ENCODE assay signal across 11 cellular contexts in the genomic region with DNA sequence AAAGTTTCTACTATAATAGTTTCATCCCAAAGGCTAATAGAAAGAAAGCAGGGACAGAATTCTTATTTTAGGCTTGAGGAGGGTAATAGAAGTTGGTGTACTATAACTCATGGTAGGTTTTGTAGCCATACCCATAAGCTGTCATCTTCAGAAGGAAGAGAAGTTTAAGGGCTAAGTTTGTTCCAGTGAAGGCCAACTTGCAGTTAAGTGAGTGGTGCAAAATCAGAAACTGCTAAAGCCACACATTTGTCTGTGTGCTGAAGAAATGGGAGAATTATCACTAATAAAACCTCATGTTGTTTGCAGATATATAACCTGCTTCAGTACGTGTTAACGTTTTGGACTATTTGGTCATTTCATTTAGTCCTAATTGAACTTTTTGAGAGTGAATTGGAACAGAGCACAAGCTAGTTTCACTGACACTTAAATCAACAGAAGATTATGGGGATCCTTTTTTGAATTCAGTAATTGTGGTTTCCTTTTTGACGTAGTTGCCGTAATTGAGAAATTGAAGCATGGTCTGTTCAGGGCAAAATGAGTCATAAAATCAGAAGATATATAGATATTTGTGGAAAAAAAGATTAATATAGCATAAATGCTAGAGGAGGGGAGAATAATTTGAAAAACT.
DNase-seq lines count a peak whose midpoint lies in the region; ATAC-seq and TF ChIP-seq lines count a peak whose summit lies in the region.
"Had no signal": no experiment of that assay in that cellular context is flagged by ENCODE, and none has a peak within 500 bp of the region (broad histone marks: within the 10 kb centered on the region; RNA-seq: fewer than 3 reads in every experiment).

No MANE protein-coding gene starts in this region.

- no peaks in the 10 kb centered on the region for H3K36me3 Mint-ChIP-seq in activated T-helper 17 cell treated with anti-CD3 and anti-CD28 coated beads, Interleukin-2, amount 50 U/mL, for 72 hours (ENCODE audit: low read depth)
- H3K36me3 Mint-ChIP-seq in neural progenitor cell: no peaks in the 10 kb centered on the region
- H3K36me3 Mint-ChIP-seq in HFFc6 (ENCODE audit: low read depth): no peaks in the 10 kb centered on the region

- H3K27me3 ChIP-seq in neural progenitor cell: no peaks in the 10 kb centered on the region
- H3K27me3 ChIP-seq: upper lobe of left lung had no signal

- H3K79me2 ChIP-seq in neural progenitor cell (ENCODE audit: low read depth): peaks cover 100% of the 10 kb centered on the region

- H3K27ac ChIP-seq in neural progenitor cell: peak overlapping the region; percentile 59
- H3K27ac ChIP-seq: epithelial cell of prostate, VCaP had no signal

- DNase-seq in neural progenitor cell (ENCODE audit: low spot score) (no peak), A172 (ENCODE audit: low spot score) (no peak), ureter (ENCODE audit: low spot score) (no peak), DMS53 (lab: John Stamatoyannopoulos, UW) (no peak), HFFc6 (no peak)
- DNase-seq: upper lobe of left lung had no signal

- ATAC-seq in GM18511 (IDR thresholded peaks at IDR 0.05; ENCODE audit: unreplicated experiment): peak; percentile 83
- ATAC-seq in HG02981 (IDR thresholded peaks at IDR 0.05; ENCODE audit: unreplicated experiment): peak; percentile 54
- ATAC-seq in activated T-helper 17 cell treated with anti-CD3 and anti-CD28 coated beads, Interleukin-2, amount 50 U/mL, for 72 hours (replicated peaks): peak; percentile 82

- peaks cover 57% of the 10 kb centered on the region for H3K4me1 ChIP-seq in neural progenitor cell

- peak overlapping the region; percentile 11 for H3K4me2 ChIP-seq in neural progenitor cell

- peak overlapping the region; percentile 63 for H3K27ac Mint-ChIP-seq in activated T-helper 17 cell treated with anti-CD3 and anti-CD28 coated beads, Interleukin-2, amount 50 U/mL, for 72 hours
- H3K27ac Mint-ChIP-seq in neural progenitor cell (no peak overlapping the region), HFFc6 (no peak overlapping the region; the same call in 1 of the 2 replicates)

- no peaks in the 10 kb centered on the region for H3K27me3 Mint-ChIP-seq in activated T-helper 17 cell treated with anti-CD3 and anti-CD28 coated beads, Interleukin-2, amount 50 U/mL, for 72 hours
- H3K27me3 Mint-ChIP-seq in neural progenitor cell (ENCODE audit: insufficient read depth, low read depth) (peaks cover 2% of the 10 kb centered on the region), HFFc6 (ENCODE audit: insufficient read depth) (peaks cover 2% of the 10 kb centered on the region; the same call in 1 of the 2 replicates)

- no peaks in the 10 kb centered on the region for H3K36me3 ChIP-seq in neural progenitor cell
- H3K36me3 ChIP-seq: upper lobe of left lung had no signal

- no peak overlapping the region for H3K9ac ChIP-seq in neural progenitor cell

- no peak overlapping the region for H2AFZ ChIP-seq in neural progenitor cell (replicated peaks)

- H3K4me3 ChIP-seq in neural progenitor cell: no peak overlapping the region
- H3K4me3 ChIP-seq: upper lobe of left lung had no signal

- H3F3A ChIP-seq in neural progenitor cell (ENCODE audit: low read depth): peaks cover 17% of the 10 kb centered on the region

- TF ChIP-seq CTCF in neural progenitor cell (IDR thresholded peaks at IDR 0.05) (no peak), HFFc6 (IDR thresholded peaks at IDR 0.05) (no peak)

- no peaks in the 10 kb centered on the region for H3K9me3 Mint-ChIP-seq in activated T-helper 17 cell treated with anti-CD3 and anti-CD28 coated beads, Interleukin-2, amount 50 U/mL, for 72 hours
- H3K9me3 Mint-ChIP-seq in neural progenitor cell (no peaks in the 10 kb centered on the region), HFFc6 (no peaks in the 10 kb centered on the region)

- H3K4me1 Mint-ChIP-seq in activated T-helper 17 cell treated with anti-CD3 and anti-CD28 coated beads, Interleukin-2, amount 50 U/mL, for 72 hours: peaks cover 25% of the 10 kb centered on the region
- H3K4me1 Mint-ChIP-seq in neural progenitor cell (peaks cover 65% of the 10 kb centered on the region), HFFc6 (ENCODE audit: low read depth) (peaks cover 69% of the 10 kb centered on the region)

- no peaks in the 10 kb centered on the region for H3K9me3 ChIP-seq in neural progenitor cell (ENCODE audit: low read depth)
- H3K9me3 ChIP-seq: upper lobe of left lung had no signal

- peak overlapping the region; percentile 54 for H3K4me3 Mint-ChIP-seq in activated T-helper 17 cell treated with anti-CD3 and anti-CD28 coated beads, Interleukin-2, amount 50 U/mL, for 72 hours
- H3K4me3 Mint-ChIP-seq in neural progenitor cell (no peak overlapping the region), HFFc6 (no peak overlapping the region)

- H4K20me1 ChIP-seq in neural progenitor cell (ENCODE audit: low read depth): peaks cover 87% of the 10 kb centered on the region
